Comparison of ENCODE assay signal across 12 cellular contexts in genomic region chr15:47719730-47720129, GRCh38. TPM values are rescaled to one million over a fixed set of nuclear protein-coding genes. Genes with fewer than 3 reads are reported as not detected.
DNase-seq lines count a peak whose midpoint lies in the region; ATAC-seq and TF ChIP-seq lines count a peak whose summit lies in the region.
"Had no signal": no experiment of that assay in that cellular context is flagged by ENCODE, and none has a peak within 500 bp of the region (broad histone marks: within the 10 kb centered on the region; RNA-seq: fewer than 3 reads in every experiment).

No MANE protein-coding gene starts in this region.

- DNase-seq in heart left ventricle = no peak
- no peak for DNase-seq in left ventricle myocardium superior
- DNase-seq in fibroblast of lung (ENCODE audit: low read depth in 2 of 2) = peak in 1 of 2 donors; percentile 8
- no peak for DNase-seq in vagina (ENCODE audit: extremely low spot score in 2 of 2)
- DNase-seq in AG08395 (ENCODE audit: low spot score) = no peak
- DNase-seq: activated naive CD8-positive, alpha-beta T cell treated with anti-CD3 and anti-CD28 coated beads for 36 hours; effector CD8-positive, alpha-beta T cell; RPMI8226; stimulated activated naive CD4-positive, alpha-beta T cell had no signal

- H3K27me3 ChIP-seq in heart left ventricle (peaks cover 0 to 33% (median 0%) of the 10 kb centered on the region in 9 donors), fibroblast of lung (ENCODE audit: control insufficient read depth, insufficient read depth, low read length) (no peaks in the 10 kb centered on the region), neural cell (ENCODE audit: insufficient read depth, low read depth, low read length) (peaks cover 6% of the 10 kb centered on the region), vagina (no peaks in the 10 kb centered on the region)

- H3K27ac ChIP-seq in heart left ventricle = peak overlapping the region in 10 of 12 donors; percentile 81 to 94 (median 88)
- no peak overlapping the region for H3K27ac ChIP-seq in fibroblast of lung (ENCODE audit: insufficient read depth, low read length)
- no peak overlapping the region for H3K27ac ChIP-seq in neural cell (ENCODE audit: low read length)
- peak overlapping the region; percentile 85 for H3K27ac ChIP-seq in vagina

- H3K9me3 ChIP-seq in heart left ventricle (no peaks in the 10 kb centered on the region), fibroblast of lung (ENCODE audit: control insufficient read depth, insufficient read depth, low read depth, low read length) (no peaks in the 10 kb centered on the region), neural cell (ENCODE audit: low read length) (no peaks in the 10 kb centered on the region), vagina (no peaks in the 10 kb centered on the region)

- no peak for TF ChIP-seq EP300 in neural cell (conservative IDR thresholded peaks at IDR 0.05; ENCODE audit: poor library complexity, severe bottlenecking)

- H3K79me2 ChIP-seq in fibroblast of lung (ENCODE audit: control insufficient read depth, insufficient read depth, low read length) (peaks cover 8% of the 10 kb centered on the region), neural cell (replicated peaks; ENCODE audit: insufficient read depth, low read length) (peaks cover 19% of the 10 kb centered on the region)

- TF ChIP-seq RAD21 in neural cell (conservative IDR thresholded peaks at IDR 0.05) = no peak

- TF ChIP-seq CTCF in heart left ventricle (IDR thresholded peaks at IDR 0.05) (no peak), fibroblast of lung (conservative IDR thresholded peaks at IDR 0.05 in 1 of 2, IDR thresholded peaks at IDR 0.05 in 1 of 2; ENCODE audit: low read depth in 1 of 2, low read length in 2 of 2) (no peak), neural cell (IDR thresholded peaks at IDR 0.05; ENCODE audit: poor library complexity, severe bottlenecking) (no peak), vagina (IDR thresholded peaks at IDR 0.05) (no peak)

- H3K9ac ChIP-seq in fibroblast of lung (ENCODE audit: insufficient read depth, low read length) (no peak overlapping the region), neural cell (ENCODE audit: low read length) (peak overlapping the region; percentile 70)

- no peak for ATAC-seq in heart left ventricle
- ATAC-seq in left ventricle myocardium superior = no peak
- no peak for ATAC-seq in HG03095 (IDR thresholded peaks at IDR 0.05; ENCODE audit: unreplicated experiment)
- no peak for ATAC-seq in GM18519 (IDR thresholded peaks at IDR 0.05; ENCODE audit: low FRiP score, unreplicated experiment)

- TF ChIP-seq POLR2A in heart left ventricle (IDR thresholded peaks at IDR 0.05) = no peak
- TF ChIP-seq POLR2A in vagina (IDR thresholded peaks at IDR 0.05) = no peak

- H2AFZ ChIP-seq in fibroblast of lung (ENCODE audit: low read length) (no peak overlapping the region), neural cell (ENCODE audit: low read depth, low read length) (no peak overlapping the region)

- no peaks in the 10 kb centered on the region for H3K9me2 ChIP-seq in neural cell (ENCODE audit: insufficient read depth, low read length)

- intact Hi-C loops in heart left ventricle (cut with DNase I) (loop anchor here in 9 of 10 donors (5.0 to 10.0 kb wide), 13 partner anchors 38 to 525 kb away; no protein-coding TSS in a partner anchor), left ventricle myocardium superior (cut with micrococcal nuclease) (no loop called here), vagina (cut with DNase I) (no loop called here)

- H3K4me1 ChIP-seq in heart left ventricle = peaks cover 0 to 66% (median 34%) of the 10 kb centered on the region in 12 donors
- H3K4me1 ChIP-seq in fibroblast of lung (ENCODE audit: control insufficient read depth, extremely low read depth, insufficient read depth, low read length) = no peaks in the 10 kb centered on the region
- H3K4me1 ChIP-seq in vagina = peaks cover 57% of the 10 kb centered on the region

- no peaks in the 10 kb centered on the region for H3K36me3 ChIP-seq in heart left ventricle
- H3K36me3 ChIP-seq in fibroblast of lung (ENCODE audit: control insufficient read depth, insufficient read depth, low read length) = no peaks in the 10 kb centered on the region
- H3K36me3 ChIP-seq in neural cell (ENCODE audit: insufficient read depth, low read length) = no peaks in the 10 kb centered on the region
- no peaks in the 10 kb centered on the region for H3K36me3 ChIP-seq in vagina

- H3K4me2 ChIP-seq in fibroblast of lung (ENCODE audit: extremely low read depth, insufficient read depth, low read length) (peak overlapping the region; percentile 91), neural cell (ENCODE audit: low read length) (peak overlapping the region; percentile 65)

- H4K20me1 ChIP-seq in fibroblast of lung (ENCODE audit: control insufficient read depth, extremely low read depth, insufficient read depth, low read length) = no peaks in the 10 kb centered on the region
- H4K20me1 ChIP-seq in neural cell (ENCODE audit: insufficient read depth) = peaks cover 15% of the 10 kb centered on the region

- peaks cover 3% of the 10 kb centered on the region for H3F3A ChIP-seq in neural cell (ENCODE audit: insufficient read depth, low read length, poor library complexity, severe bottlenecking)

- H3K4me3 ChIP-seq in heart left ventricle (peak overlapping the region in 11 of 12 donors; percentile 62 to 96 (median 81)), fibroblast of lung (replicated peaks in 1 of 4; ENCODE audit: control extremely low read depth in 1 of 4, insufficient read depth in 1 of 4, low read depth in 3 of 4, low read length in 4 of 4) (peak overlapping the region; percentile 3 to 91 (median 79)), neural cell (ENCODE audit: low read length) (peak overlapping the region; percentile 81), vagina (peak overlapping the region; percentile 69 to 80)

TF ChIP-seq in neural cell, 6 proteins besides CTCF, POLR2A, EP300 and RAD21:
- TF ChIP-seq, protein P1, sequence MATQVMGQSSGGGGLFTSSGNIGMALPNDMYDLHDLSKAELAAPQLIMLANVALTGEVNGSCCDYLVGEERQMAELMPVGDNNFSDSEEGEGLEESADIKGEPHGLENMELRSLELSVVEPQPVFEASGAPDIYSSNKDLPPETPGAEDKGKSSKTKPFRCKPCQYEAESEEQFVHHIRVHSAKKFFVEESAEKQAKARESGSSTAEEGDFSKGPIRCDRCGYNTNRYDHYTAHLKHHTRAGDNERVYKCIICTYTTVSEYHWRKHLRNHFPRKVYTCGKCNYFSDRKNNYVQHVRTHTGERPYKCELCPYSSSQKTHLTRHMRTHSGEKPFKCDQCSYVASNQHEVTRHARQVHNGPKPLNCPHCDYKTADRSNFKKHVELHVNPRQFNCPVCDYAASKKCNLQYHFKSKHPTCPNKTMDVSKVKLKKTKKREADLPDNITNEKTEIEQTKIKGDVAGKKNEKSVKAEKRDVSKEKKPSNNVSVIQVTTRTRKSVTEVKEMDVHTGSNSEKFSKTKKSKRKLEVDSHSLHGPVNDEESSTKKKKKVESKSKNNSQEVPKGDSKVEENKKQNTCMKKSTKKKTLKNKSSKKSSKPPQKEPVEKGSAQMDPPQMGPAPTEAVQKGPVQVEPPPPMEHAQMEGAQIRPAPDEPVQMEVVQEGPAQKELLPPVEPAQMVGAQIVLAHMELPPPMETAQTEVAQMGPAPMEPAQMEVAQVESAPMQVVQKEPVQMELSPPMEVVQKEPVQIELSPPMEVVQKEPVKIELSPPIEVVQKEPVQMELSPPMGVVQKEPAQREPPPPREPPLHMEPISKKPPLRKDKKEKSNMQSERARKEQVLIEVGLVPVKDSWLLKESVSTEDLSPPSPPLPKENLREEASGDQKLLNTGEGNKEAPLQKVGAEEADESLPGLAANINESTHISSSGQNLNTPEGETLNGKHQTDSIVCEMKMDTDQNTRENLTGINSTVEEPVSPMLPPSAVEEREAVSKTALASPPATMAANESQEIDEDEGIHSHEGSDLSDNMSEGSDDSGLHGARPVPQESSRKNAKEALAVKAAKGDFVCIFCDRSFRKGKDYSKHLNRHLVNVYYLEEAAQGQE (IDR thresholded peaks at IDR 0.05; ENCODE audit: borderline replicate concordance) = no peak
- TF ChIP-seq TAF1 (IDR thresholded peaks at IDR 0.05; ENCODE audit: low read depth) (no peak), SMC3 (conservative IDR thresholded peaks at IDR 0.05; ENCODE audit: poor library complexity) (no peak), EZH2 (IDR thresholded peaks at IDR 0.05; ENCODE audit: borderline replicate concordance, insufficient read depth, low read length, poor library complexity, severe bottlenecking) (no peak), POLR2AphosphoS5 (IDR thresholded peaks at IDR 0.05) (no peak), MXI1 (conservative IDR thresholded peaks at IDR 0.05; ENCODE audit: poor library complexity, severe bottlenecking) (no peak)

RNA-seq across cellular contexts. Expression of gene SEMA6D, which starts 2.4 kb away (rescaled TPM):
- total RNA-seq in heart left ventricle (10 to 100 TPM in 6 of 9 donors, 1 to 10 TPM in 3; 4.9 to 23.2 (median 10.9) TPM), left ventricle myocardium superior (19.7 TPM), fibroblast of lung (9.5 and 13.4 TPM in 2 replicates), vagina (34.9 TPM)
- polyA plus RNA-seq in heart left ventricle (1 to 10 TPM; 2.8 to 3.1 TPM), fibroblast of lung (2.4 and 5.3 TPM in 2 replicates), neural cell (108 TPM in 2 replicates)
- 0.99 and 2.1 TPM in 2 replicates for polyA plus RNA-seq in fibroblast of lung (2012)
- polyA minus RNA-seq in fibroblast of lung (ENCODE audit: low replicate concordance) (4.2 and 6.6 TPM in 2 replicates), neural cell (294 and 336 TPM in 2 replicates)
- total RNA-seq: activated naive CD8-positive, alpha-beta T cell treated with anti-CD3 and anti-CD28 coated beads for 36 hours had no signal

Comparison
In these comparisons a context has a peak if more than half of its experiments do, and no peak if none do; other contexts are left out.
1. intact Hi-C loops: an anchor here in heart left ventricle (5.0 to 10.0 kb wide); none called in left ventricle myocardium superior and vagina.
2. H3K27ac ChIP-seq: peak in heart left ventricle (10 of 12) and vagina (single experiment); none in fibroblast of lung (single experiment) and neural cell (single experiment).
3. Peak in every context shown above with its lines, with median percentiles within 50 percentile points of each other: H3K4me3 ChIP-seq.